Comparison of ENCODE assay signal across 24 cellular contexts in genomic region chr1:197063212-197063611, GRCh38. TPM values are rescaled to one million over a fixed set of nuclear protein-coding genes. Genes with fewer than 3 reads are reported as not detected.
A peak's percentile ranks its signal among the peaks of the same experiment; 100 is the strongest.
DNase-seq lines count a peak whose midpoint lies in the region; ATAC-seq and TF ChIP-seq lines count a peak whose summit lies in the region.
"Had no signal": no experiment of that assay in that cellular context is flagged by ENCODE, and none has a peak within 500 bp of the region (broad histone marks: within the 10 kb centered on the region; RNA-seq: fewer than 3 reads in every experiment).

No MANE protein-coding gene starts in this region.

- DNase-seq in WTC11 (ENCODE audit: low spot score) (no peak), NOMO-1 (lab: John Stamatoyannopoulos, UW; ENCODE audit: unreplicated experiment in 2 of 2) (no peak), heart left ventricle (no peak), upper lobe of right lung (no peak)
- DNase-seq: activated CD4-positive, alpha-beta T cell treated with anti-CD3 and anti-CD28 coated beads for 36 hours; activated CD8-positive, alpha-beta memory T cell treated with anti-CD3 and anti-CD28 coated beads, Interleukin-2, amount 10 ng/mL, durations not matched to agents 7 days and 5 days; left colon; NCI-H146; retina; SK-N-SH; stimulated activated CD4-positive, alpha-beta T cell treated with anti-CD3 and anti-CD28 coated beads, Interleukin-12 subunit alpha, Interleukin-12 subunit beta, amount 100 ng/mL, for 4 hours; T1000 had no signal

- intact Hi-C loops in heart left ventricle (cut with DNase I) (no loop called here), upper lobe of right lung (cut with DNase I) (no loop called here)

- H3K4me1 Mint-ChIP-seq in WTC11 = no peaks in the 10 kb centered on the region
- H3K4me1 Mint-ChIP-seq in stimulated activated memory B cell treated with anti-CD40 and anti-IgM and Interleukin-4, amounts not matched to agents 10 μg/mL and 1 μg/mL and 100 μg/mL, for 72 hours = no peaks in the 10 kb centered on the region
- H3K4me1 Mint-ChIP-seq: activated CD4-positive, alpha-beta T cell treated with anti-CD3 and anti-CD28 coated beads for 36 hours; activated CD8-positive, alpha-beta memory T cell treated with anti-CD3 and anti-CD28 coated beads, Interleukin-2, amount 10 ng/mL, durations not matched to agents 7 days and 5 days; CD14-positive monocyte had no signal

- no peaks in the 10 kb centered on the region for H3K27me3 Mint-ChIP-seq in WTC11 (ENCODE audit: low read depth)
- H3K27me3 Mint-ChIP-seq in stimulated activated memory B cell treated with anti-CD40 and anti-IgM and Interleukin-4, amounts not matched to agents 10 μg/mL and 1 μg/mL and 100 μg/mL, for 72 hours = no peaks in the 10 kb centered on the region
- H3K27me3 Mint-ChIP-seq: dendritic cell treated with granulocyte-macrophage colony-stimulating factor and Interleukin-4, amounts not matched to agents 40 ng/mL and 50 ng/mL, for 4 days had no signal

- CTCF ChIA-PET in WTC11 (lab: Charles Lee) = interaction anchor here (0.7 to 1.1 kb wide), 2 partner anchors 340 to 473 kb away, joined by 3 read pairs; no protein-coding TSS in a partner anchor

- H3K4me3 Mint-ChIP-seq in WTC11 = no peak overlapping the region
- H3K4me3 Mint-ChIP-seq in stimulated activated memory B cell treated with anti-CD40 and anti-IgM and Interleukin-4, amounts not matched to agents 10 μg/mL and 1 μg/mL and 100 μg/mL, for 72 hours = no peak overlapping the region
- H3K4me3 Mint-ChIP-seq: activated CD4-positive, alpha-beta T cell treated with anti-CD3 and anti-CD28 coated beads for 36 hours; activated CD8-positive, alpha-beta memory T cell treated with anti-CD3 and anti-CD28 coated beads, Interleukin-2, amount 10 ng/mL, durations not matched to agents 7 days and 5 days; CD14-positive monocyte; dendritic cell treated with granulocyte-macrophage colony-stimulating factor and Interleukin-4, amounts not matched to agents 40 ng/mL and 50 ng/mL, for 4 days had no signal

- H3K27ac ChIP-seq in heart left ventricle (no peak overlapping the region), upper lobe of right lung (no peak overlapping the region)
- H3K27ac ChIP-seq: A549, thoracic aorta had no signal

- POLR2A ChIA-PET in WTC11 (lab: Charles Lee) = no interaction called here

- no peaks in the 10 kb centered on the region for H3K9me3 Mint-ChIP-seq in WTC11
- H3K9me3 Mint-ChIP-seq in stimulated activated memory B cell treated with anti-CD40 and anti-IgM and Interleukin-4, amounts not matched to agents 10 μg/mL and 1 μg/mL and 100 μg/mL, for 72 hours = no peaks in the 10 kb centered on the region
- H3K9me3 Mint-ChIP-seq: dendritic cell treated with granulocyte-macrophage colony-stimulating factor and Interleukin-4, amounts not matched to agents 40 ng/mL and 50 ng/mL, for 4 days had no signal

- no peak for TF ChIP-seq CTCF in WTC11 (IDR thresholded peaks at IDR 0.05)
- TF ChIP-seq CTCF in heart left ventricle (IDR thresholded peaks at IDR 0.05) = no peak
- no peak for TF ChIP-seq CTCF in upper lobe of right lung (IDR thresholded peaks at IDR 0.05)

- H3K27me3 ChIP-seq in heart left ventricle = no peaks in the 10 kb centered on the region
- no peaks in the 10 kb centered on the region for H3K27me3 ChIP-seq in upper lobe of right lung

- H3K4me3 ChIP-seq in heart left ventricle (no peak overlapping the region), upper lobe of right lung (no peak overlapping the region)
- H3K4me3 ChIP-seq: A549, thoracic aorta had no signal

- TF ChIP-seq POLR2A in GM18505 (IDR thresholded peaks at IDR 0.05; ENCODE audit: borderline replicate concordance, extremely low read depth, insufficient read depth, insufficient read length) = no peak
- TF ChIP-seq POLR2A in heart left ventricle (IDR thresholded peaks at IDR 0.05) = no peak

- 80 to 84% (median 81%) methylated on average over 2 of the region's 2 CpGs for WGBS in heart left ventricle, 4 donors

- H3K36me3 Mint-ChIP-seq in WTC11 = no peaks in the 10 kb centered on the region
- no peaks in the 10 kb centered on the region for H3K36me3 Mint-ChIP-seq in stimulated activated memory B cell treated with anti-CD40 and anti-IgM and Interleukin-4, amounts not matched to agents 10 μg/mL and 1 μg/mL and 100 μg/mL, for 72 hours
- H3K36me3 Mint-ChIP-seq: activated CD8-positive, alpha-beta memory T cell treated with anti-CD3 and anti-CD28 coated beads, Interleukin-2, amount 10 ng/mL, durations not matched to agents 7 days and 5 days; CD14-positive monocyte had no signal

- H3K4me1 ChIP-seq in heart left ventricle = no peaks in the 10 kb centered on the region
- no peaks in the 10 kb centered on the region for H3K4me1 ChIP-seq in upper lobe of right lung

- no peak overlapping the region for H3K27ac Mint-ChIP-seq in WTC11
- no peak overlapping the region for H3K27ac Mint-ChIP-seq in stimulated activated memory B cell treated with anti-CD40 and anti-IgM and Interleukin-4, amounts not matched to agents 10 μg/mL and 1 μg/mL and 100 μg/mL, for 72 hours
- H3K27ac Mint-ChIP-seq: activated CD4-positive, alpha-beta T cell treated with anti-CD3 and anti-CD28 coated beads for 36 hours; activated CD8-positive, alpha-beta memory T cell treated with anti-CD3 and anti-CD28 coated beads, Interleukin-2, amount 10 ng/mL, durations not matched to agents 7 days and 5 days; CD14-positive monocyte; dendritic cell treated with granulocyte-macrophage colony-stimulating factor and Interleukin-4, amounts not matched to agents 40 ng/mL and 50 ng/mL, for 4 days had no signal

- H3K9me3 ChIP-seq in heart left ventricle (no peaks in the 10 kb centered on the region), upper lobe of right lung (no peaks in the 10 kb centered on the region)
- H3K9me3 ChIP-seq: A549, SK-N-SH, thoracic aorta had no signal

- H3K36me3 ChIP-seq in heart left ventricle (no peaks in the 10 kb centered on the region), upper lobe of right lung (no peaks in the 10 kb centered on the region)
- H3K36me3 ChIP-seq: thoracic aorta had no signal

- peak; percentile 39 for ATAC-seq in GM18505 (IDR thresholded peaks at IDR 0.05; ENCODE audit: unreplicated experiment)
- ATAC-seq in GM21360 (IDR thresholded peaks at IDR 0.05; ENCODE audit: unreplicated experiment) = peak; percentile 34
- peak; percentile 19 for ATAC-seq in HG02884 (IDR thresholded peaks at IDR 0.05; ENCODE audit: unreplicated experiment)
- ATAC-seq in WTC11 = peak; percentile 72
- ATAC-seq in stimulated activated memory B cell treated with anti-CD40 and anti-IgM and Interleukin-4, amounts not matched to agents 10 μg/mL and 1 μg/mL and 100 μg/mL, for 72 hours = no peak
- ATAC-seq in heart left ventricle = no peak
- no peak for ATAC-seq in upper lobe of right lung
- ATAC-seq: A549; activated CD4-positive, alpha-beta T cell treated with anti-CD3 and anti-CD28 coated beads for 36 hours; activated CD8-positive, alpha-beta memory T cell treated with anti-CD3 and anti-CD28 coated beads, Interleukin-2, amount 10 ng/mL, durations not matched to agents 7 days and 5 days; left colon had no signal

TF ChIP-seq in WTC11, 78 proteins besides CTCF, POLR2A, EP300 and RAD21 (continues in another document):
- TF ChIP-seq EMX1 (CRISPR knock-in tag; IDR thresholded peaks at IDR 0.05) = no peak
- no peak for TF ChIP-seq CBFB (CRISPR knock-in tag; IDR thresholded peaks at IDR 0.05; ENCODE audit: low read depth)
- no peak for TF ChIP-seq IRF2 (CRISPR knock-in tag; IDR thresholded peaks at IDR 0.05; ENCODE audit: borderline replicate concordance, low read depth)
- no peak for TF ChIP-seq STAT6 (CRISPR knock-in tag; conservative IDR thresholded peaks at IDR 0.05; ENCODE audit: low read depth)
- TF ChIP-seq FOXK1 (CRISPR knock-in tag; IDR thresholded peaks at IDR 0.05) = no peak
- TF ChIP-seq RELA (CRISPR knock-in tag; IDR thresholded peaks at IDR 0.05; ENCODE audit: borderline replicate concordance) = no peak
- TF ChIP-seq MXD4 (CRISPR knock-in tag; IDR thresholded peaks at IDR 0.05; ENCODE audit: borderline replicate concordance) = no peak
- TF ChIP-seq SMAD4 (CRISPR knock-in tag; IDR thresholded peaks at IDR 0.05) = no peak
- TF ChIP-seq RORB (CRISPR knock-in tag; IDR thresholded peaks at IDR 0.05) = no peak
- TF ChIP-seq NR3C1 (CRISPR knock-in tag; conservative IDR thresholded peaks at IDR 0.05; ENCODE audit: low read depth) = no peak
- no peak for TF ChIP-seq GABPB1 (CRISPR knock-in tag; IDR thresholded peaks at IDR 0.05)
- no peak for TF ChIP-seq USF1 (CRISPR knock-in tag; IDR thresholded peaks at IDR 0.05)
- no peak for TF ChIP-seq ETV6 (CRISPR knock-in tag; IDR thresholded peaks at IDR 0.05)
- no peak for TF ChIP-seq ZNF121 (CRISPR knock-in tag; IDR thresholded peaks at IDR 0.05)

RNA-seq across cellular contexts. Expression of gene F13B, which starts 3.8 kb away (rescaled TPM):
- total RNA-seq in WTC11 (2021) (not detected in 3 replicates), heart left ventricle (not detected), upper lobe of right lung (not detected)
- polyA plus RNA-seq in heart left ventricle = not detected
- total RNA-seq: activated CD4-positive, alpha-beta T cell treated with anti-CD3 and anti-CD28 coated beads for 36 hours; activated CD8-positive, alpha-beta memory T cell treated with anti-CD3 and anti-CD28 coated beads, Interleukin-2, amount 10 ng/mL, durations not matched to agents 7 days and 5 days; bronchial epithelial cell; H4; left colon; thoracic aorta had no signal
- polyA plus RNA-seq: adipose tissue, CD14-positive monocyte, esophagus, SK-N-SH had no signal

Comparison
In these comparisons a context has a peak if more than half of its experiments do, and no peak if none do; other contexts are left out.
1. ATAC-seq: peak in GM18505 (single experiment), GM21360 (single experiment), HG02884 (single experiment) and WTC11 (single experiment); none in stimulated activated memory B cell treated with anti-CD40 and anti-IgM and Interleukin-4, amounts not matched to agents 10 μg/mL and 1 μg/mL and 100 μg/mL, for 72 hours (single experiment), heart left ventricle (0 of 4) and upper lobe of right lung (single experiment).